In the genomic region with DNA sequence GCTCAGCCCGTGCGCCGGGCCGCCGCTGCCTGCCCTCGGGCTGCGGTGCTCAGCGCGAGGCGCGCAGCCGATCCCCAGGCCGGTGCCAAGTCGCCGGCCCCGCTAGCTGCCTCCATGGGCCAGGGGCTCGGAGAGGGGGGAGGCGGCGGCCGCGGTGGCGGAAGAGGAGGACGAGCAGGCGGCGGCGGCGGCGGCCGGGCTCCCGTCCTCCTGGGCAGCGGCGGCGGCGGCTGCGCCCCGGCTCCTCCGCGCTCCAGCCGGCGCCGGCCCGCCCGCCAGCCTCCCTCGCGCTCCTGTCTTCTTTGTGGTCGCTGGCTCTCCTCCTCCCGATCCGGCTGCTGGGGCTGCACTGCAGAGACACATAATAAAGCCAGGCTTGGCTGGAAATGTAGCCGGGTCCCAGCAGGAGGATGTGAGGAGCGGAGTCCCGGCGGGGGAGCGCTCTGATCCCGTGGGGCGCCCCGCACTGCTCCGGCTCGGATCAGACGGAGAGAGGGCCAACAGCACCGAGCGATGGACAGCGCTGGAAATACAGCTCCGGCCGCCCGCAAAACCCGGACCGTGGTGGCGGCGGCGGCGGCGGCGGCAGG, we compare ENCODE assay signal across 9 cellular contexts. TPM values are rescaled to one million over a fixed set of nuclear protein-coding genes. Genes with fewer than 3 reads are reported as not detected.
DNase-seq lines count a peak whose midpoint lies in the region; ATAC-seq and TF ChIP-seq lines count a peak whose summit lies in the region.
"Had no signal": no experiment of that assay in that cellular context is flagged by ENCODE, and none has a peak within 500 bp of the region (broad histone marks: within the 10 kb centered on the region; RNA-seq: fewer than 3 reads in every experiment).

No MANE protein-coding gene starts in this region.

- ATAC-seq in foreskin keratinocyte (peak; percentile 77), GM18907 (IDR thresholded peaks at IDR 0.05; ENCODE audit: unreplicated experiment) (no peak)
- ATAC-seq in natural killer cell treated with Interleukin-12 subunit alpha and Interleukin-12 subunit beta and Interleukin-15 and Interleukin-18, amount 100 ng/mL, for 72 hours = peak; percentile 28 to 30

- intact Hi-C loops in activated T-helper 2 cell treated with anti-CD3 and anti-CD28 coated beads, Interferon-gamma antibody, Interleukin-2, Interleukin-4, amounts not matched to agents 10 μg/mL and 5 μg/mL and 100 μg/mL, durations not matched to agents 14 hours and 24 hours and 36 hours (cut with micrococcal nuclease) = no loop called here
- intact Hi-C loops in uterus (cut with DNase I; ENCODE audit: low total_unique reads) = loop anchor here (10.0 kb wide), 1 partner anchor 362 kb away; no protein-coding TSS in a partner anchor

- H3K4me3 ChIP-seq in uterus = peak overlapping the region; percentile 50 to 75

- H3K4me1 Mint-ChIP-seq in activated T-helper 2 cell treated with anti-CD3 and anti-CD28 coated beads, Interferon-gamma antibody, Interleukin-2, Interleukin-4, amounts not matched to agents 10 μg/mL and 5 μg/mL and 100 μg/mL, durations not matched to agents 14 hours and 24 hours and 36 hours (ENCODE audit: low read depth) = peaks cover 5% of the 10 kb centered on the region
- peaks cover 0 to 5% of the 10 kb centered on the region in 2 donors for H3K4me1 Mint-ChIP-seq in natural killer cell treated with Interleukin-12 subunit alpha and Interleukin-12 subunit beta and Interleukin-15 and Interleukin-18, amount 100 ng/mL, for 72 hours (ENCODE audit: low read depth in 2 of 2)

- H3K27me3 Mint-ChIP-seq in activated T-helper 2 cell treated with anti-CD3 and anti-CD28 coated beads, Interferon-gamma antibody, Interleukin-2, Interleukin-4, amounts not matched to agents 10 μg/mL and 5 μg/mL and 100 μg/mL, durations not matched to agents 14 hours and 24 hours and 36 hours (ENCODE audit: low read depth) = peaks cover 49% of the 10 kb centered on the region
- H3K27me3 Mint-ChIP-seq in natural killer cell treated with Interleukin-12 subunit alpha and Interleukin-12 subunit beta and Interleukin-15 and Interleukin-18, amount 100 ng/mL, for 72 hours = peaks cover 30 to 41% of the 10 kb centered on the region in 2 donors

- peaks cover 86% of the 10 kb centered on the region for H3K27me3 ChIP-seq in foreskin keratinocyte
- no peaks in the 10 kb centered on the region for H3K27me3 ChIP-seq in uterus

- no peaks in the 10 kb centered on the region for H3K36me3 ChIP-seq in uterus

- H3K27ac ChIP-seq in foreskin keratinocyte (no peak overlapping the region), uterus (peak overlapping the region; percentile 88 to 98)
- H3K27ac ChIP-seq: epithelial cell of prostate had no signal

- no peaks in the 10 kb centered on the region for H3K36me3 Mint-ChIP-seq in activated T-helper 2 cell treated with anti-CD3 and anti-CD28 coated beads, Interferon-gamma antibody, Interleukin-2, Interleukin-4, amounts not matched to agents 10 μg/mL and 5 μg/mL and 100 μg/mL, durations not matched to agents 14 hours and 24 hours and 36 hours (ENCODE audit: low read depth)
- H3K36me3 Mint-ChIP-seq in natural killer cell treated with Interleukin-12 subunit alpha and Interleukin-12 subunit beta and Interleukin-15 and Interleukin-18, amount 100 ng/mL, for 72 hours = no peaks in the 10 kb centered on the region

- H3K4me1 ChIP-seq in foreskin keratinocyte = no peaks in the 10 kb centered on the region
- peaks cover 0 to 17% of the 10 kb centered on the region in 2 donors for H3K4me1 ChIP-seq in uterus

- H3K9me3 ChIP-seq in uterus = no peaks in the 10 kb centered on the region

- TF ChIP-seq CTCF in foreskin keratinocyte (conservative IDR thresholded peaks at IDR 0.05) (peak; percentile 49), uterus (IDR thresholded peaks at IDR 0.05) (peak in 3 of 4 experiments; percentile 53 to 67 (median 55))

- H3K9me3 Mint-ChIP-seq in activated T-helper 2 cell treated with anti-CD3 and anti-CD28 coated beads, Interferon-gamma antibody, Interleukin-2, Interleukin-4, amounts not matched to agents 10 μg/mL and 5 μg/mL and 100 μg/mL, durations not matched to agents 14 hours and 24 hours and 36 hours = no peaks in the 10 kb centered on the region
- no peaks in the 10 kb centered on the region for H3K9me3 Mint-ChIP-seq in natural killer cell treated with Interleukin-12 subunit alpha and Interleukin-12 subunit beta and Interleukin-15 and Interleukin-18, amount 100 ng/mL, for 72 hours

- DNase-seq in SKM-1 treated with dmso at 0.1 percent for 144 hours (lab: John Stamatoyannopoulos, UW; ENCODE audit: unreplicated experiment) (peak; percentile 31), SKM-1 (lab: John Stamatoyannopoulos, UW; ENCODE audit: unreplicated experiment) (no peak), NCI-H2196 treated with DMSO at 0.1 percent for 48 hours (lab: John Stamatoyannopoulos, UW; ENCODE audit: unreplicated experiment) (peak; percentile 2), foreskin keratinocyte (peak; percentile 46 to 62), uterus (peak; percentile 78 to 79)
- no peak for DNase-seq in activated T-helper 2 cell treated with anti-CD3 and anti-CD28 coated beads, Interferon-gamma antibody, Interleukin-2, Interleukin-4, amounts not matched to agents 10 μg/mL and 5 μg/mL and 100 μg/mL, durations not matched to agents 14 hours and 24 hours and 36 hours (ENCODE audit: low spot score)
- no peak for DNase-seq in natural killer cell treated with Interleukin-12 subunit alpha and Interleukin-12 subunit beta and Interleukin-15 and Interleukin-18, amount 100 ng/mL, for 72 hours (ENCODE audit: low spot score)

- peak in 1 of 2 donors; percentile 50 for TF ChIP-seq POLR2A in uterus (IDR thresholded peaks at IDR 0.05)

- no peak overlapping the region for H3K27ac Mint-ChIP-seq in activated T-helper 2 cell treated with anti-CD3 and anti-CD28 coated beads, Interferon-gamma antibody, Interleukin-2, Interleukin-4, amounts not matched to agents 10 μg/mL and 5 μg/mL and 100 μg/mL, durations not matched to agents 14 hours and 24 hours and 36 hours
- no peak overlapping the region for H3K27ac Mint-ChIP-seq in natural killer cell treated with Interleukin-12 subunit alpha and Interleukin-12 subunit beta and Interleukin-15 and Interleukin-18, amount 100 ng/mL, for 72 hours

- peak overlapping the region; percentile 61 for H3K4me3 Mint-ChIP-seq in activated T-helper 2 cell treated with anti-CD3 and anti-CD28 coated beads, Interferon-gamma antibody, Interleukin-2, Interleukin-4, amounts not matched to agents 10 μg/mL and 5 μg/mL and 100 μg/mL, durations not matched to agents 14 hours and 24 hours and 36 hours (ENCODE audit: low read depth)
- peak overlapping the region; percentile 77 for H3K4me3 Mint-ChIP-seq in natural killer cell treated with Interleukin-12 subunit alpha and Interleukin-12 subunit beta and Interleukin-15 and Interleukin-18, amount 100 ng/mL, for 72 hours

RNA-seq across cellular contexts. Expression of a gene that starts 0.9 kb away (rescaled TPM):
- total RNA-seq in activated T-helper 2 cell treated with anti-CD3 and anti-CD28 coated beads, Interferon-gamma antibody, Interleukin-2, Interleukin-4, amounts not matched to agents 10 μg/mL and 5 μg/mL and 100 μg/mL, durations not matched to agents 14 hours and 24 hours and 36 hours = not detected in 2 replicates
- total RNA-seq in foreskin keratinocyte = 0.07 and 0.17 TPM in 2 replicates
- 0.01 TPM in 1 of 2 replicates, not detected in the other for polyA plus RNA-seq in foreskin keratinocyte
- not detected for total RNA-seq in natural killer cell treated with Interleukin-12 subunit alpha and Interleukin-12 subunit beta and Interleukin-15 and Interleukin-18, amount 100 ng/mL, for 72 hours
- total RNA-seq in uterus = 10 to 100 TPM in 3 of 4 donors, 1 to 10 TPM in 1; 7.1 to 33.5 (median 14.7) TPM

Comparison
In these comparisons a context has a peak if more than half of its experiments do, and no peak if none do; other contexts are left out.
1. DNase-seq: peak in SKM-1 treated with dmso at 0.1 percent for 144 hours (single experiment), NCI-H2196 treated with DMSO at 0.1 percent for 48 hours (single experiment), foreskin keratinocyte (2 of 2) and uterus (2 of 2); none in SKM-1 (single experiment), activated T-helper 2 cell treated with anti-CD3 and anti-CD28 coated beads, Interferon-gamma antibody, Interleukin-2, Interleukin-4, amounts not matched to agents 10 μg/mL and 5 μg/mL and 100 μg/mL, durations not matched to agents 14 hours and 24 hours and 36 hours (single experiment) and natural killer cell treated with Interleukin-12 subunit alpha and Interleukin-12 subunit beta and Interleukin-15 and Interleukin-18, amount 100 ng/mL, for 72 hours (single experiment).